In the genomic region with DNA sequence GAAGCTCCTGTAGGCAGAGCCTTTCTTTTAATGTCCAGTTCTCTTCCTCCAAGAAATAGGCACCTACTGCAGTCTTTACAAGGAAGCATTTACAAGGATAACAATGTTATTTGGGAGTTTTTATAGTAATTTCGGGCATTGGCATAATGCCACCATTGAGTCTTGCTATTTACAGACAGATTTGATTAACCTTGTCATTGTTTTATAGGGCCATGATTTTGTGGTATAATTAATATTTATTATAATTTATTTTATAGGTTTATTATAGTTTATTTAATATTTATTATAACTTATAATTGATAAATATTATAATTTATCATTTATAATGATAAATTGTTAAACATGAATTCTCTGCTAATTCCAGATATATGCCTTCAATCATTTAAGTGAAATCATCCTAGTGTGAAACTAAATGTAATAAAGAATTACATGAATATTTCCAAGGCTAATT, we compare ENCODE assay signal across 8 cellular contexts. TPM values are rescaled to one million over a fixed set of nuclear protein-coding genes. Genes with fewer than 3 reads are reported as not detected.
DNase-seq lines count a peak whose midpoint lies in the region; ATAC-seq and TF ChIP-seq lines count a peak whose summit lies in the region.

No MANE protein-coding gene starts in this region.

- no peak overlapping the region for H3K27ac Mint-ChIP-seq in endothelial cell (ENCODE audit: unreplicated experiment)

- DNase-seq in GM12865 (ENCODE audit: low read depth), result no peak
- no peak for DNase-seq in endothelial cell (ENCODE audit: low spot score)
- no peak for DNase-seq in prostate gland (ENCODE audit: low spot score)
- no peak for DNase-seq in stimulated activated CD8-positive, alpha-beta memory T cell treated with anti-CD3 and anti-CD28 coated beads, Interleukin-4, amount 100 ng/mL, for 48 hours
- DNase-seq in OCI-M1 (lab: John Stamatoyannopoulos, UW), result no peak
- DNase-seq in left colon, result no peak

- H3K79me2 ChIP-seq in OCI-LY1 (ENCODE audit: insufficient read depth, low read length), result peaks cover 39% of the 10 kb centered on the region

- H3K27me3 Mint-ChIP-seq in endothelial cell (ENCODE audit: unreplicated experiment), result peaks cover 6% of the 10 kb centered on the region

- peaks cover 12% of the 10 kb centered on the region for H3K4me1 Mint-ChIP-seq in endothelial cell (ENCODE audit: unreplicated experiment)

- peak overlapping the region; percentile 88 for H3K4me2 ChIP-seq in OCI-LY1 (ENCODE audit: low read length)

- H3K9me3 Mint-ChIP-seq in endothelial cell (ENCODE audit: unreplicated experiment), result no peaks in the 10 kb centered on the region

- 3% methylated on average over 1 of the region's 1 CpG for WGBS in prostate gland

- H3K4me1 ChIP-seq in OCI-LY1 (ENCODE audit: insufficient read depth, low read length, severe bottlenecking), result peaks cover 28% of the 10 kb centered on the region
- H3K4me1 ChIP-seq in prostate gland (replicated peaks), result no peaks in the 10 kb centered on the region

- H3K36me3 Mint-ChIP-seq in endothelial cell (ENCODE audit: low read depth, unreplicated experiment), result no peaks in the 10 kb centered on the region

- H3K4me3 ChIP-seq in GM12865 (ENCODE audit: low read depth, low read length), result peak overlapping the region; percentile 94
- peak overlapping the region; percentile 79 for H3K4me3 ChIP-seq in OCI-LY1 (ENCODE audit: low read depth, low read length, poor library complexity, severe bottlenecking)
- H3K4me3 ChIP-seq in prostate gland, result peak overlapping the region; percentile 39 to 44

- 0 out of 2 replicates have a peak, but pooled peaks cover 6% of the 10 kb centered on the region for H3F3A ChIP-seq in OCI-LY1 (ENCODE audit: insufficient read depth, low read length)

- H3K9me2 ChIP-seq in OCI-LY1 (ENCODE audit: low read depth, low read length), result no peaks in the 10 kb centered on the region

- H3K27ac ChIP-seq in OCI-LY1 (ENCODE audit: low read depth, low read length, poor library complexity, severe bottlenecking), result peak overlapping the region; percentile 64
- peak overlapping the region; percentile 73 to 76 for H3K27ac ChIP-seq in prostate gland

- H2AFZ ChIP-seq in OCI-LY1 (ENCODE audit: low read length), result peak overlapping the region; percentile 88

- H3K9ac ChIP-seq in OCI-LY1 (ENCODE audit: low read length), result peak overlapping the region; percentile 84

- H3K36me3 ChIP-seq in OCI-LY1 (ENCODE audit: insufficient read depth, low read length) (peaks cover 31% of the 10 kb centered on the region), prostate gland (no peaks in the 10 kb centered on the region)

- H3K9me3 ChIP-seq in OCI-LY1 (ENCODE audit: low read length), result no peaks in the 10 kb centered on the region
- no peaks in the 10 kb centered on the region for H3K9me3 ChIP-seq in prostate gland

- TF ChIP-seq POLR2A in prostate gland (IDR thresholded peaks at IDR 0.05), result no peak

- ATAC-seq in GM21737 (IDR thresholded peaks at IDR 0.05; ENCODE audit: unreplicated experiment), result no peak
- no peak for ATAC-seq in left colon

- H3K27me3 ChIP-seq in OCI-LY1 (ENCODE audit: insufficient read depth, low read length), result no peaks in the 10 kb centered on the region
- H3K27me3 ChIP-seq in prostate gland (replicated peaks; ENCODE audit: insufficient read depth), result no peaks in the 10 kb centered on the region

- peak overlapping the region; percentile 99 for H3K4me3 Mint-ChIP-seq in endothelial cell (ENCODE audit: unreplicated experiment)

- TF ChIP-seq CTCF in GM12865 (IDR thresholded peaks at IDR 0.05; ENCODE audit: insufficient read depth, low read depth, low read length, missing control alignments) (no peak), OCI-LY1 (IDR thresholded peaks at IDR 0.05; ENCODE audit: low read length) (no peak), endothelial cell (IDR thresholded peaks at IDR 0.05; ENCODE audit: unreplicated experiment) (no peak), prostate gland (IDR thresholded peaks at IDR 0.05) (peak in 1 of 4 experiments; percentile 0)

- intact Hi-C loops in prostate gland (cut with DNase I), result no loop called here
- intact Hi-C loops in left colon (cut with DNase I, micrococcal nuclease), result no loop called here

- H4K20me1 ChIP-seq in OCI-LY1 (ENCODE audit: insufficient read depth, low read length), result no peaks in the 10 kb centered on the region

RNA-seq across cellular contexts. Expression of a gene that starts 0.6 kb away (rescaled TPM):
- 25.7 TPM for total RNA-seq in endothelial cell (ENCODE audit: unreplicated experiment)
- 10 to 100 TPM; 16.9 to 39.5 TPM for total RNA-seq in prostate gland
- total RNA-seq in left colon, result 10 to 100 TPM in 1 of 2 donors, 1 to 10 TPM in 1; 8.5 to 12.1 TPM

Comparison
In these comparisons a context has a peak if more than half of its experiments do, and no peak if none do; other contexts are left out.
1. H3K4me3 ChIP-seq: peak in every context shown above with its lines; median percentile 94 in GM12865; 79 in OCI-LY1; 42 in prostate gland.